In genomic region chr15:70447511-70447910, GRCh38 we compare ENCODE assay signal across 17 cellular contexts.
DNase-seq lines count a peak whose midpoint lies in the region; ATAC-seq and TF ChIP-seq lines count a peak whose summit lies in the region.
"Had no signal": no experiment of that assay in that cellular context is flagged by ENCODE, and none has a peak within 500 bp of the region (broad histone marks: within the 10 kb centered on the region; RNA-seq: fewer than 3 reads in every experiment).

No MANE protein-coding gene starts in this region.

- TF ChIP-seq CTCF in GM23338 (conservative IDR thresholded peaks at IDR 0.05; ENCODE audit: low read depth in 2 of 2) (no peak), brain (conservative IDR thresholded peaks at IDR 0.05) (no peak), neural progenitor cell (IDR thresholded peaks at IDR 0.05) (no peak)

- POLR2A ChIA-PET in activated CD4-positive, alpha-beta T cell treated with anti-CD3 and anti-CD28 coated beads, Interleukin-2, amount 10 ng/mL, durations not matched to agents 7 days and 5 days (lab: Charles Lee): no interaction called here

- H2AFZ ChIP-seq in GM23338: peak overlapping the region; percentile 89
- H2AFZ ChIP-seq in neural progenitor cell (replicated peaks): no peak overlapping the region
- H2AFZ ChIP-seq: hepatocyte had no signal

- CTCF ChIA-PET in activated CD4-positive, alpha-beta T cell treated with anti-CD3 and anti-CD28 coated beads, Interleukin-2, amount 10 ng/mL, durations not matched to agents 7 days and 5 days (lab: Charles Lee): interaction anchor here (1.3 kb wide), 2 partner anchors 11 to 32 kb away, joined by 3 to 4 read pairs; no protein-coding TSS in a partner anchor
- CTCF ChIA-PET in activated CD8-positive, alpha-beta memory T cell treated with anti-CD3 and anti-CD28 coated beads, Interleukin-2, amount 10 ng/mL, durations not matched to agents 7 days and 5 days (lab: Charles Lee): interaction anchor here (0.5 to 1.1 kb wide), 3 partner anchors 65 to 266 kb away, joined by 3 read pairs; no protein-coding TSS in a partner anchor

- no peak for DNase-seq in activated CD4-positive, alpha-beta T cell treated with anti-CD3 and anti-CD28 coated beads, Interleukin-2, amount 10 ng/mL, durations not matched to agents 7 days and 5 days
- DNase-seq in activated CD4-positive, alpha-beta T cell treated with anti-CD3 and anti-CD28 coated beads, Interleukin-2, amount 50 U/mL, for 1 hour: no peak
- no peak for DNase-seq in GM23338 (ENCODE audit: low spot score)
- no peak for DNase-seq in neural progenitor cell (ENCODE audit: low spot score)
- no peak for DNase-seq in DMS53 (lab: John Stamatoyannopoulos, UW)
- no peak for DNase-seq in activated CD8-positive, alpha-beta memory T cell treated with anti-CD3 and anti-CD28 coated beads, Interleukin-2, amount 10 ng/mL, durations not matched to agents 7 days and 5 days
- DNase-seq: NCI-H2029 treated with DMSO at 0.1 percent for 48 hours, NCI-H748 treated with DMSO at 0.1 percent for 48 hours had no signal

- H3F3A ChIP-seq in GM23338 (replicated peaks; ENCODE audit: low read depth) (no peaks in the 10 kb centered on the region), neural progenitor cell (ENCODE audit: low read depth) (peaks cover 12% of the 10 kb centered on the region)

- H3K27ac Mint-ChIP-seq in activated CD4-positive, alpha-beta T cell treated with anti-CD3 and anti-CD28 coated beads, Interleukin-2, amount 10 ng/mL, durations not matched to agents 7 days and 5 days: peak overlapping the region; percentile 86
- H3K27ac Mint-ChIP-seq in GM23338: no peak overlapping the region
- peak overlapping the region in 4 of 5 experiments; percentile 17 to 90 (median 76) for H3K27ac Mint-ChIP-seq in brain
- peak overlapping the region; percentile 66 for H3K27ac Mint-ChIP-seq in neural progenitor cell
- H3K27ac Mint-ChIP-seq in activated CD8-positive, alpha-beta memory T cell treated with anti-CD3 and anti-CD28 coated beads, Interleukin-2, amount 10 ng/mL, durations not matched to agents 7 days and 5 days: no peak overlapping the region
- H3K27ac Mint-ChIP-seq: activated CD4-positive, alpha-beta T cell treated with anti-CD3 and anti-CD28 coated beads for 36 hours; activated T-helper 1 cell treated with anti-CD3 and anti-CD28 coated beads, Interleukin-12 subunit alpha, Interleukin-12 subunit beta, Interleukin-2, Interleukin-4 antibody, amounts not matched to agents 30 ng/mL and 10 ng/mL and 1 ng/mL, durations not matched to agents 14 hours and 24 hours and 36 hours; T-helper 1 cell treated with Interleukin-12 subunit alpha and Interleukin-12 subunit beta and Interleukin-4 antibody, amounts not matched to agents 30 μg/mL and 1 μg/mL, for 36 hours had no signal

- H3K4me3 ChIP-seq in GM23338: no peak overlapping the region
- H3K4me3 ChIP-seq in neural progenitor cell: no peak overlapping the region
- H3K4me3 ChIP-seq: A549, hepatocyte, suprapubic skin had no signal

- H3K4me2 ChIP-seq in GM23338 (no peak overlapping the region), neural progenitor cell (no peak overlapping the region)
- H3K4me2 ChIP-seq: A549, hepatocyte had no signal

- H3K9me3 Mint-ChIP-seq in activated CD4-positive, alpha-beta T cell treated with anti-CD3 and anti-CD28 coated beads, Interleukin-2, amount 10 ng/mL, durations not matched to agents 7 days and 5 days: no peaks in the 10 kb centered on the region
- H3K9me3 Mint-ChIP-seq in GM23338 (no peaks in the 10 kb centered on the region), brain (peaks cover 0 to 2% (median 0%) of the 10 kb centered on the region in 5 experiments), neural progenitor cell (no peaks in the 10 kb centered on the region)
- H3K9me3 Mint-ChIP-seq in activated CD8-positive, alpha-beta memory T cell treated with anti-CD3 and anti-CD28 coated beads, Interleukin-2, amount 10 ng/mL, durations not matched to agents 7 days and 5 days (ENCODE audit: low read depth): no peaks in the 10 kb centered on the region
- H3K9me3 Mint-ChIP-seq: activated T-helper 1 cell treated with anti-CD3 and anti-CD28 coated beads, Interleukin-12 subunit alpha, Interleukin-12 subunit beta, Interleukin-2, Interleukin-4 antibody, amounts not matched to agents 30 ng/mL and 10 ng/mL and 1 ng/mL, durations not matched to agents 14 hours and 24 hours and 36 hours; T-helper 1 cell treated with Interleukin-12 subunit alpha and Interleukin-12 subunit beta and Interleukin-4 antibody, amounts not matched to agents 30 μg/mL and 1 μg/mL, for 36 hours had no signal

- H3K4me1 Mint-ChIP-seq in activated CD4-positive, alpha-beta T cell treated with anti-CD3 and anti-CD28 coated beads, Interleukin-2, amount 10 ng/mL, durations not matched to agents 7 days and 5 days: peaks cover 49% of the 10 kb centered on the region
- peaks cover 30% of the 10 kb centered on the region for H3K4me1 Mint-ChIP-seq in GM23338
- peaks cover 43% of the 10 kb centered on the region for H3K4me1 Mint-ChIP-seq in brain
- H3K4me1 Mint-ChIP-seq in neural progenitor cell: peaks cover 27% of the 10 kb centered on the region
- H3K4me1 Mint-ChIP-seq in activated CD8-positive, alpha-beta memory T cell treated with anti-CD3 and anti-CD28 coated beads, Interleukin-2, amount 10 ng/mL, durations not matched to agents 7 days and 5 days: peaks cover 25% of the 10 kb centered on the region

- ATAC-seq in GM23338 (no peak), GM21423 (IDR thresholded peaks at IDR 0.05; ENCODE audit: unreplicated experiment) (no peak)
- ATAC-seq in activated CD8-positive, alpha-beta memory T cell treated with anti-CD3 and anti-CD28 coated beads, Interleukin-2, amount 10 ng/mL, durations not matched to agents 7 days and 5 days: no peak
- ATAC-seq: A549 had no signal

- H3K36me3 Mint-ChIP-seq in activated CD4-positive, alpha-beta T cell treated with anti-CD3 and anti-CD28 coated beads, Interleukin-2, amount 10 ng/mL, durations not matched to agents 7 days and 5 days (ENCODE audit: low read depth): no peaks in the 10 kb centered on the region
- H3K36me3 Mint-ChIP-seq in GM23338 (ENCODE audit: low read depth) (no peaks in the 10 kb centered on the region), brain (no peaks in the 10 kb centered on the region), neural progenitor cell (no peaks in the 10 kb centered on the region)
- H3K36me3 Mint-ChIP-seq in activated CD8-positive, alpha-beta memory T cell treated with anti-CD3 and anti-CD28 coated beads, Interleukin-2, amount 10 ng/mL, durations not matched to agents 7 days and 5 days: no peaks in the 10 kb centered on the region

- no peak overlapping the region for H3K27ac ChIP-seq in GM23338 (ENCODE audit: low read depth)
- H3K27ac ChIP-seq in neural progenitor cell: no peak overlapping the region
- H3K27ac ChIP-seq: A549, hepatocyte, suprapubic skin had no signal

- no peaks in the 10 kb centered on the region for H3K9me2 ChIP-seq in GM23338 (ENCODE audit: insufficient read depth)

- H3K36me3 ChIP-seq in GM23338 (ENCODE audit: insufficient read depth) (no peaks in the 10 kb centered on the region), neural progenitor cell (no peaks in the 10 kb centered on the region)
- H3K36me3 ChIP-seq: Peyer's patch, suprapubic skin had no signal

- H3K27me3 ChIP-seq in GM23338 (ENCODE audit: insufficient read depth) (no peaks in the 10 kb centered on the region), neural progenitor cell (peaks cover 20% of the 10 kb centered on the region)
- H3K27me3 ChIP-seq: Peyer's patch had no signal

- no peak overlapping the region for H3K9ac ChIP-seq in neural progenitor cell

- no peaks in the 10 kb centered on the region for H3K9me3 ChIP-seq in neural progenitor cell (ENCODE audit: low read depth)
- H3K9me3 ChIP-seq: A549, Peyer's patch, suprapubic skin had no signal

- H3K27me3 Mint-ChIP-seq in activated CD4-positive, alpha-beta T cell treated with anti-CD3 and anti-CD28 coated beads, Interleukin-2, amount 10 ng/mL, durations not matched to agents 7 days and 5 days: peaks cover 36% of the 10 kb centered on the region
- H3K27me3 Mint-ChIP-seq in GM23338 (ENCODE audit: insufficient read depth, low read depth, poor library complexity) (peaks cover 22% of the 10 kb centered on the region), brain (peaks cover 19% of the 10 kb centered on the region), neural progenitor cell (ENCODE audit: insufficient read depth, low read depth) (peaks cover 17% of the 10 kb centered on the region)
- H3K27me3 Mint-ChIP-seq in activated CD8-positive, alpha-beta memory T cell treated with anti-CD3 and anti-CD28 coated beads, Interleukin-2, amount 10 ng/mL, durations not matched to agents 7 days and 5 days: peaks cover 66% of the 10 kb centered on the region

- no peaks in the 10 kb centered on the region for H4K20me1 ChIP-seq in GM23338 (replicated peaks; ENCODE audit: insufficient read depth)
- no peaks in the 10 kb centered on the region for H4K20me1 ChIP-seq in neural progenitor cell (ENCODE audit: low read depth)

- no peaks in the 10 kb centered on the region for H3K79me2 ChIP-seq in GM23338 (replicated peaks; ENCODE audit: insufficient read depth)
- H3K79me2 ChIP-seq in neural progenitor cell (ENCODE audit: low read depth): no peaks in the 10 kb centered on the region
- H3K79me2 ChIP-seq: hepatocyte had no signal

- no peak overlapping the region for H3K4me3 Mint-ChIP-seq in activated CD4-positive, alpha-beta T cell treated with anti-CD3 and anti-CD28 coated beads, Interleukin-2, amount 10 ng/mL, durations not matched to agents 7 days and 5 days
- no peak overlapping the region for H3K4me3 Mint-ChIP-seq in GM23338
- no peak overlapping the region for H3K4me3 Mint-ChIP-seq in brain
- no peak overlapping the region for H3K4me3 Mint-ChIP-seq in neural progenitor cell
- H3K4me3 Mint-ChIP-seq in activated CD8-positive, alpha-beta memory T cell treated with anti-CD3 and anti-CD28 coated beads, Interleukin-2, amount 10 ng/mL, durations not matched to agents 7 days and 5 days: no peak overlapping the region
- H3K4me3 Mint-ChIP-seq: activated CD4-positive, alpha-beta T cell treated with anti-CD3 and anti-CD28 coated beads for 36 hours; activated T-helper 1 cell treated with anti-CD3 and anti-CD28 coated beads, Interleukin-12 subunit alpha, Interleukin-12 subunit beta, Interleukin-2, Interleukin-4 antibody, amounts not matched to agents 30 ng/mL and 10 ng/mL and 1 ng/mL, durations not matched to agents 14 hours and 24 hours and 36 hours; T-helper 1 cell treated with Interleukin-12 subunit alpha and Interleukin-12 subunit beta and Interleukin-4 antibody, amounts not matched to agents 30 μg/mL and 1 μg/mL, for 36 hours had no signal

- H3K4me1 ChIP-seq in GM23338 (ENCODE audit: insufficient read depth) (peaks cover 20% of the 10 kb centered on the region), neural progenitor cell (peaks cover 20% of the 10 kb centered on the region)
- H3K4me1 ChIP-seq: A549, suprapubic skin had no signal

TF ChIP-seq in GM23338, 12 proteins besides CTCF, POLR2A, EP300 and RAD21 (continues in another document):
- no peak for TF ChIP-seq EZH2phosphoT487 (IDR thresholded peaks at IDR 0.05; ENCODE audit: unreplicated experiment)

Comparison
In these comparisons a context has a peak if more than half of its experiments do, and no peak if none do; other contexts are left out.
1. H3K27ac Mint-ChIP-seq: peak in activated CD4-positive, alpha-beta T cell treated with anti-CD3 and anti-CD28 coated beads, Interleukin-2, amount 10 ng/mL, durations not matched to agents 7 days and 5 days (single experiment), brain (4 of 5) and neural progenitor cell (single experiment); none in GM23338 (single experiment) and activated CD8-positive, alpha-beta memory T cell treated with anti-CD3 and anti-CD28 coated beads, Interleukin-2, amount 10 ng/mL, durations not matched to agents 7 days and 5 days (single experiment).